26 cellular contexts compared by ENCODE assay signal in the genomic region with DNA sequence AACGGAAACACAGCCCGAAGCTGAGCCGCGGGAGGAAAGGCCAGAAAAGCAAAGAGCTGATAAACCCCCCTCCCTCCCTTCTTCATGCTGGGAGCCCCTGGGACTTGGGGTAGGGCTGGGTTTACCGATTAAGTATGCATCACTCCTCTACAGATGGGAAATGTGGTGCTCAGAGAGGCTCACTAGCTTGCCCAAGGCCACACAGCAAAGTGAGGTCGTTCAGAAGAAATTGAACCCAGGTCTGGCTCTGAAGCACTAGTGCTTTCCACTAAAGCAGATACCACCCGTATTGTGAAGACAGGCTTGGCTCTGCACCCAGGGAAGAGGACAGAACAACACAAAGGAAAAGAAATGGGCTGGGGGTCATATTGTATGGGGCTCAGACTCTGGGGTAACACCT.
"Had no signal": no experiment of that assay in that cellular context is flagged by ENCODE, and none has a peak within 500 bp of the region (broad histone marks: within the 10 kb centered on the region; RNA-seq: fewer than 3 reads in every experiment).

No MANE protein-coding gene starts in this region.

- H3K4me1 Mint-ChIP-seq: activated T-helper 17 cell treated with anti-CD3 and anti-CD28 coated beads, Interleukin-2, amount 50 U/mL, for 72 hours had no signal

- H3K9me3 Mint-ChIP-seq: activated CD8-positive, alpha-beta T cell treated with anti-CD3 and anti-CD28 coated beads for 36 hours; activated T-cell treated with anti-CD3 and anti-CD28 coated beads, Interleukin-2, amount 50 U/mL, for 4 hours; activated T-helper 17 cell treated with anti-CD3 and anti-CD28 coated beads, Interleukin-2, amount 50 U/mL, for 72 hours; effector memory CD8-positive, alpha-beta T cell had no signal

- H3K27ac Mint-ChIP-seq: activated CD8-positive, alpha-beta T cell treated with anti-CD3 and anti-CD28 coated beads for 36 hours; activated naive CD8-positive, alpha-beta T cell; activated T-helper 17 cell treated with anti-CD3 and anti-CD28 coated beads, Interleukin-2, amount 50 U/mL, for 72 hours; effector memory CD8-positive, alpha-beta T cell had no signal

- H3K27me3 ChIP-seq: foreskin keratinocyte had no signal

- H3K4me3 ChIP-seq: body of pancreas, esophagus muscularis mucosa, gastrocnemius medialis, heart right ventricle had no signal

- H3K36me3 ChIP-seq: esophagus muscularis mucosa, gastrocnemius medialis had no signal

- FAIRE-seq: colon had no signal

- H3K4me3 Mint-ChIP-seq: activated CD8-positive, alpha-beta T cell treated with anti-CD3 and anti-CD28 coated beads for 36 hours; activated naive CD8-positive, alpha-beta T cell; activated T-cell treated with anti-CD3 and anti-CD28 coated beads, Interleukin-2, amount 50 U/mL, for 4 hours; activated T-helper 17 cell treated with anti-CD3 and anti-CD28 coated beads, Interleukin-2, amount 50 U/mL, for 72 hours; effector memory CD8-positive, alpha-beta T cell had no signal

- H3K4me1 ChIP-seq: body of pancreas, esophagus muscularis mucosa, foreskin keratinocyte, gastrocnemius medialis, heart right ventricle had no signal

- ATAC-seq: activated CD8-positive, alpha-beta T cell treated with anti-CD3 and anti-CD28 coated beads for 36 hours; activated T-cell treated with anti-CD3 and anti-CD28 coated beads, Interleukin-2, amount 50 U/mL, for 4 hours; activated T-helper 17 cell treated with anti-CD3 and anti-CD28 coated beads, Interleukin-2, amount 50 U/mL, for 72 hours; body of pancreas; effector memory CD8-positive, alpha-beta T cell; foreskin keratinocyte; gastrocnemius medialis; heart right ventricle had no signal

- H3K9me3 ChIP-seq: body of pancreas, esophagus muscularis mucosa, gastrocnemius medialis, heart right ventricle had no signal

- H3K27ac ChIP-seq: body of pancreas, esophagus muscularis mucosa, foreskin keratinocyte, gastrocnemius medialis, heart right ventricle had no signal

- H3K36me3 Mint-ChIP-seq: activated naive CD8-positive, alpha-beta T cell had no signal

- DNase-seq: activated CD4-positive, alpha-beta T cell treated with anti-CD3 and anti-CD28 coated beads for 48 hours; activated CD4-positive, alpha-beta T cell treated with anti-CD3 and anti-CD28 coated beads, Interleukin-2, amount 50 U/mL, for 1 hour; activated CD4-positive, alpha-beta T cell treated with anti-CD3 and anti-CD28 coated beads, Interleukin-2, amount 50 U/mL, for 48 hours; activated CD8-positive, alpha-beta memory T cell treated with anti-CD3 and anti-CD28 coated beads for 24 hours; activated CD8-positive, alpha-beta T cell treated with anti-CD3 and anti-CD28 coated beads for 36 hours; activated effector memory CD4-positive, alpha-beta T cell treated with Interleukin-2 at 50 U/mL for 16 hours; activated gamma-delta T cell treated with Interleukin-2 at 50 U/mL for 16 hours; activated naive CD4-positive, alpha-beta T cell treated with anti-CD3 and anti-CD28 coated beads, Interleukin-2, amount 50 U/mL, for 16 hours; activated naive CD4-positive, alpha-beta T cell treated with Interleukin-2 at 50 U/mL for 16 hours; activated T-cell treated with anti-CD3 and anti-CD28 coated beads, Interleukin-2, amount 50 U/mL, for 4 hours; amniotic stem cell; anterior cingulate cortex; body of pancreas; cortex of kidney; dermis blood vessel endothelial cell; effector CD4-positive, alpha-beta T cell; effector memory CD8-positive, alpha-beta T cell; erythroblast; foreskin keratinocyte; gastrocnemius medialis; heart right ventricle; T-helper 2 cell had no signal
